ENCODE assay signal across 9 cellular contexts in the genomic region with DNA sequence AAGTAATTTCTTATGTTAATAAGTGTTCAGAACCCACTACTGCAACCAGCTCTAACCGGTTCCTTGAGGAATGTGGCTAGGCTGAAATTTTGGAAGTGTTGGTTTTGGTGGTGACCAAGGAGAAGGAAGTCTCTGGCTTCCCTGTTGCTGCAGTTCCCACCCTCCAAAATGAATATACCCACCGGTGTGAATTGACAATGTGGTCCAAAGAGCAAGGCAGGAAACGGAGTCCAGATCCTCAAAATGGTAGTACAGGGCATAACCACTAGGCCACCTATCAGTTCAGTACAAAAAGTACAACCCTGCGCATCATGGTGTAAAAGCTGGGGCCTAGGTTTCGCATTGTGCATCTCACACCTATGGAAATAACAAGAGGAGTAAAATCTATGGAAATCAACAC. TPM values are rescaled to one million over a fixed set of nuclear protein-coding genes. Genes with fewer than 3 reads are reported as not detected.
DNase-seq lines count a peak whose midpoint lies in the region; ATAC-seq and TF ChIP-seq lines count a peak whose summit lies in the region.
"Had no signal": no experiment of that assay in that cellular context is flagged by ENCODE, and none has a peak within 500 bp of the region (broad histone marks: within the 10 kb centered on the region; RNA-seq: fewer than 3 reads in every experiment).

No MANE protein-coding gene starts in this region.

- H3K4me1 ChIP-seq in HAP-1 (peaks cover 45% of the 10 kb centered on the region), adipocyte (ENCODE audit: control insufficient read depth, insufficient read depth, low read length) (peaks cover 49% of the 10 kb centered on the region), lower lobe of right lung (peaks cover 62% of the 10 kb centered on the region), upper lobe of left lung (peaks cover 46 to 65% (median 57%) of the 10 kb centered on the region in 4 donors)

- DNase-seq in AG04450 (ENCODE audit: low read depth, low spot score) (no peak), HAP-1 (ENCODE audit: low spot score in 2 of 2) (no peak), adipocyte (ENCODE audit: low read depth) (no peak), lower lobe of right lung (no peak), upper lobe of left lung (no peak), UCSD-AML1 (lab: John Stamatoyannopoulos, UW; ENCODE audit: unreplicated experiment) (no peak)
- DNase-seq: NCI-H774 had no signal

- 56 to 69% methylated on average over 5 of the region's 5 CpGs for WGBS in upper lobe of left lung, 2 donors

- H3K4me3 ChIP-seq in AG04450 (ENCODE audit: low read depth, low read length), result peak overlapping the region; percentile 86
- peak overlapping the region; percentile 62 for H3K4me3 ChIP-seq in HAP-1
- peak overlapping the region; percentile 82 for H3K4me3 ChIP-seq in adipocyte (ENCODE audit: low read length)
- peak overlapping the region; percentile 2 for H3K4me3 ChIP-seq in lower lobe of right lung
- H3K4me3 ChIP-seq in upper lobe of left lung, result peak overlapping the region in 2 of 4 donors; percentile 81 to 95

- TF ChIP-seq EP300 in upper lobe of left lung (IDR thresholded peaks at IDR 0.05), result no peak

- no peak for TF ChIP-seq POLR2A in upper lobe of left lung (IDR thresholded peaks at IDR 0.05)

- TF ChIP-seq CTCF in AG04450 (IDR thresholded peaks at IDR 0.05; ENCODE audit: low read depth, low read length) (no peak), lower lobe of right lung (IDR thresholded peaks at IDR 0.05) (no peak), upper lobe of left lung (IDR thresholded peaks at IDR 0.05) (peak in 3 of 6 experiments; percentile 7 to 20 (median 12))

- H3K27ac ChIP-seq in AG04450 (ENCODE audit: low read depth, low read length), result no peak overlapping the region
- no peak overlapping the region for H3K27ac ChIP-seq in lower lobe of right lung
- H3K27ac ChIP-seq in upper lobe of left lung, result peak overlapping the region in 1 of 4 donors; percentile 100

- intact Hi-C loops in lower lobe of right lung (cut with DNase I), result no loop called here

- no peaks in the 10 kb centered on the region for H3K9me3 ChIP-seq in AG04450 (ENCODE audit: control insufficient read depth, insufficient read depth, low read length)
- H3K9me3 ChIP-seq in HAP-1, result no peaks in the 10 kb centered on the region
- H3K9me3 ChIP-seq in adipocyte (ENCODE audit: control insufficient read depth, low read length), result no peaks in the 10 kb centered on the region
- no peaks in the 10 kb centered on the region for H3K9me3 ChIP-seq in lower lobe of right lung
- no peaks in the 10 kb centered on the region for H3K9me3 ChIP-seq in upper lobe of left lung

- no peak overlapping the region for H3K9ac ChIP-seq in adipocyte (ENCODE audit: low read length)

- H3K36me3 ChIP-seq in HAP-1 (replicated peaks), result peaks cover 63% of the 10 kb centered on the region
- peaks cover 23% of the 10 kb centered on the region for H3K36me3 ChIP-seq in adipocyte (ENCODE audit: control insufficient read depth, insufficient read depth, low read length, severe bottlenecking)
- peaks cover 16% of the 10 kb centered on the region for H3K36me3 ChIP-seq in lower lobe of right lung
- H3K36me3 ChIP-seq in upper lobe of left lung, result peaks cover 0 to 20% (median under 1%) of the 10 kb centered on the region in 4 donors

- CTCF ChIA-PET in AG04450 (lab: Charles Lee), result interaction anchor here (1.5 to 11.5 kb wide), 10 partner anchors 8 to 407 kb away, joined by 3 to 201 read pairs (median 11); partner anchors contain the start of genes BCAS4, DPM1 and MOCS3

- no peak for ATAC-seq in lower lobe of right lung
- no peak for ATAC-seq in GM19455 (IDR thresholded peaks at IDR 0.05; ENCODE audit: unreplicated experiment)
- no peak for ATAC-seq in upper lobe of left lung (ENCODE audit: low FRiP score in 2 of 2)
- ATAC-seq in GM18867 (IDR thresholded peaks at IDR 0.05; ENCODE audit: unreplicated experiment), result no peak

- POLR2A ChIA-PET in AG04450 (lab: Yijun Ruan, JAX), result interaction anchor here (0.9 to 3.7 kb wide), 2 partner anchors 30 to 138 kb away, joined by 4 to 17 read pairs; partner anchors contain the start of genes DPM1 and MOCS3

- H3K27me3 ChIP-seq in AG04450 (ENCODE audit: control insufficient read depth, insufficient read depth, low read length) (no peaks in the 10 kb centered on the region), HAP-1 (ENCODE audit: low read depth) (no peaks in the 10 kb centered on the region), adipocyte (replicated peaks; ENCODE audit: control insufficient read depth, insufficient read depth, low read length) (no peaks in the 10 kb centered on the region), lower lobe of right lung (ENCODE audit: low read depth) (no peaks in the 10 kb centered on the region), upper lobe of left lung (no peaks in the 10 kb centered on the region)

- in situ Hi-C loops in HAP-1 (cut with MboI; ENCODE audit: low sequenced_read_pairs), result no loop called here

RNA-seq across cellular contexts. Expression of gene ADNP, which starts 2.8 kb away (rescaled TPM):
- 36.8 and 40.5 TPM in 2 replicates for polyA plus RNA-seq in AG04450 (2011; rRNA removed)
- polyA minus RNA-seq in AG04450 (2011; rRNA and poly(A)+ RNA removed), result 68.2 and 77.5 TPM in 2 replicates
- 58.3 TPM for total RNA-seq in lower lobe of right lung
- 10 to 100 TPM; 27.3 to 72.6 (median 45.0) TPM for total RNA-seq in upper lobe of left lung

RNA-seq across cellular contexts. Expression of gene DPM1, which starts 29.9 kb away (rescaled TPM):
- 48.6 and 67.5 TPM in 2 replicates for polyA plus RNA-seq in AG04450 (2011; rRNA removed)
- polyA minus RNA-seq in AG04450 (2011; rRNA and poly(A)+ RNA removed), result 20.9 and 23.1 TPM in 2 replicates
- 31.2 TPM for total RNA-seq in lower lobe of right lung
- total RNA-seq in upper lobe of left lung, result 10 to 100 TPM; 16.4 to 61.2 (median 28.4) TPM

RNA-seq across cellular contexts. Expression of gene MOCS3, which starts 30.1 kb away (rescaled TPM):
- 3.8 and 4.0 TPM in 2 replicates for polyA plus RNA-seq in AG04450 (2011; rRNA removed)
- 5.0 and 6.6 TPM in 2 replicates for polyA minus RNA-seq in AG04450 (2011; rRNA and poly(A)+ RNA removed)
- 4.7 TPM for total RNA-seq in lower lobe of right lung
- 1 to 10 TPM; 1.6 to 5.3 (median 4.4) TPM for total RNA-seq in upper lobe of left lung
